In the genomic region with DNA sequence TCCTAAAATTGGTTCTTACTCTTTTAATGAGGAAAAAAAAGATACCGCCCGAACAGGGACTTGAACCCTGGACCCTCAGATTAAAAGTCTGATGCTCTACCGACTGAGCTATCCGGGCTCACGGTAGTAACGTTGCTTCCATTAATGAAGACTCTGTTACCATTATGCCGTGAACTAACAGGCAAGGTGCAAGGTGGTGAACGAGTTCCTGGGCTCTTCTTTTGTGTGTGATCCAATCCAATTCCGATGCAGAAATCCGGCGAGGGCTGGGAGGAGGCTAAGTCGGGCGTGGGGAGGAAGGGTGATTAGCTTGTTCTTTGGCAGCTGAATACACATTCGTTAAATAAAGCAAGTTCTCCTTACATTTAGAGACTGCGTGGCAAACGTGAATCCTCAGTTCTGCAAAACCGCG, we compare ENCODE assay signal across 1 cellular context.
TF ChIP-seq lines count a peak whose summit lies in the region.

No MANE protein-coding gene starts in this region.

TF ChIP-seq in HepG2, 621 proteins besides CTCF, POLR2A, EP300 and RAD21 (continued from another document and continues in another):
- TF ChIP-seq, protein P1, sequence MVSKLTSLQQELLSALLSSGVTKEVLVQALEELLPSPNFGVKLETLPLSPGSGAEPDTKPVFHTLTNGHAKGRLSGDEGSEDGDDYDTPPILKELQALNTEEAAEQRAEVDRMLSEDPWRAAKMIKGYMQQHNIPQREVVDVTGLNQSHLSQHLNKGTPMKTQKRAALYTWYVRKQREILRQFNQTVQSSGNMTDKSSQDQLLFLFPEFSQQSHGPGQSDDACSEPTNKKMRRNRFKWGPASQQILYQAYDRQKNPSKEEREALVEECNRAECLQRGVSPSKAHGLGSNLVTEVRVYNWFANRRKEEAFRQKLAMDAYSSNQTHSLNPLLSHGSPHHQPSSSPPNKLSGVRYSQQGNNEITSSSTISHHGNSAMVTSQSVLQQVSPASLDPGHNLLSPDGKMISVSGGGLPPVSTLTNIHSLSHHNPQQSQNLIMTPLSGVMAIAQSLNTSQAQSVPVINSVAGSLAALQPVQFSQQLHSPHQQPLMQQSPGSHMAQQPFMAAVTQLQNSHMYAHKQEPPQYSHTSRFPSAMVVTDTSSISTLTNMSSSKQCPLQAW (CRISPR knock-in tag; IDR thresholded peaks at IDR 0.05), result no peak
- TF ChIP-seq ZFAT (CRISPR knock-in tag; conservative IDR thresholded peaks at IDR 0.05), result no peak
- TF ChIP-seq PHF8 (CRISPR knock-in tag; IDR thresholded peaks at IDR 0.05), result peak; percentile 35
- TF ChIP-seq PHF20 (CRISPR knock-in tag; IDR thresholded peaks at IDR 0.05), result no peak
- 0 out of 2 replicates have a peak, but pooled peaks have one; percentile 25 for TF ChIP-seq ZNF607 (CRISPR knock-in tag; IDR thresholded peaks at IDR 0.05; ENCODE audit: borderline replicate concordance)
- TF ChIP-seq SRSF4 (IDR thresholded peaks at IDR 0.05; ENCODE audit: low read depth, low read length, poor library complexity, severe bottlenecking), result no peak
- TF ChIP-seq ZNF296 (CRISPR knock-in tag; conservative IDR thresholded peaks at IDR 0.05), result no peak
- TF ChIP-seq KDM1A (CRISPR knock-in tag; IDR thresholded peaks at IDR 0.05), result no peak
- TF ChIP-seq ZNF343 (CRISPR knock-in tag; IDR thresholded peaks at IDR 0.05), result no peak
- TF ChIP-seq CREB1 (IDR thresholded peaks at IDR 0.05), result no peak
- peak; percentile 32; the same call in 1 of the 2 replicates for TF ChIP-seq CREB1 (CRISPR knock-in tag; IDR thresholded peaks at IDR 0.05)
- TF ChIP-seq ZNF263 (CRISPR knock-in tag; IDR thresholded peaks at IDR 0.05), result peak; percentile 48; the same call in 1 of the 2 replicates
- TF ChIP-seq CBX2 (IDR thresholded peaks at IDR 0.05; ENCODE audit: low read depth, low read length), result no peak
- TF ChIP-seq CBX2 (CRISPR knock-in tag; IDR thresholded peaks at IDR 0.05; ENCODE audit: low read depth), result no peak
- TF ChIP-seq, protein P2, sequence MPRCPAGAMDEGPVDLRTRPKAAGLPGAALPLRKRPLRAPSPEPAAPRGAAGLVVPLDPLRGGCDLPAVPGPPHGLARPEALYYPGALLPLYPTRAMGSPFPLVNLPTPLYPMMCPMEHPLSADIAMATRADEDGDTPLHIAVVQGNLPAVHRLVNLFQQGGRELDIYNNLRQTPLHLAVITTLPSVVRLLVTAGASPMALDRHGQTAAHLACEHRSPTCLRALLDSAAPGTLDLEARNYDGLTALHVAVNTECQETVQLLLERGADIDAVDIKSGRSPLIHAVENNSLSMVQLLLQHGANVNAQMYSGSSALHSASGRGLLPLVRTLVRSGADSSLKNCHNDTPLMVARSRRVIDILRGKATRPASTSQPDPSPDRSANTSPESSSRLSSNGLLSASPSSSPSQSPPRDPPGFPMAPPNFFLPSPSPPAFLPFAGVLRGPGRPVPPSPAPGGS (CRISPR knock-in tag; IDR thresholded peaks at IDR 0.05), result 0 out of 2 replicates have a peak, but pooled peaks have one; percentile 15
- TF ChIP-seq FOXA3 (CRISPR knock-in tag; IDR thresholded peaks at IDR 0.05), result peak; percentile 6; the same call in 1 of the 2 replicates
- no peak for TF ChIP-seq ARNT (IDR thresholded peaks at IDR 0.05)
- TF ChIP-seq, protein P3, sequence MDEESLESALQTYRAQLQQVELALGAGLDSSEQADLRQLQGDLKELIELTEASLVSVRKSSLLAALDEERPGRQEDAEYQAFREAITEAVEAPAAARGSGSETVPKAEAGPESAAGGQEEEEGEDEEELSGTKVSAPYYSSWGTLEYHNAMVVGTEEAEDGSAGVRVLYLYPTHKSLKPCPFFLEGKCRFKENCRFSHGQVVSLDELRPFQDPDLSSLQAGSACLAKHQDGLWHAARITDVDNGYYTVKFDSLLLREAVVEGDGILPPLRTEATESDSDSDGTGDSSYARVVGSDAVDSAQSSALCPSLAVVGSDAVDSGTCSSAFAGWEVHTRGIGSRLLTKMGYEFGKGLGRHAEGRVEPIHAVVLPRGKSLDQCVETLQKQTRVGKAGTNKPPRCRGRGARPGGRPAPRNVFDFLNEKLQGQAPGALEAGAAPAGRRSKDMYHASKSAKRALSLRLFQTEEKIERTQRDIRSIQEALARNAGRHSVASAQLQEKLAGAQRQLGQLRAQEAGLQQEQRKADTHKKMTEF (CRISPR knock-in tag; IDR thresholded peaks at IDR 0.05), result peak; percentile 41; the same call in 1 of the 2 replicates
- no peak for TF ChIP-seq ATF1 (CRISPR knock-in tag; IDR thresholded peaks at IDR 0.05)
- TF ChIP-seq ZBTB3 (CRISPR knock-in tag; IDR thresholded peaks at IDR 0.05; ENCODE audit: borderline replicate concordance, low read depth), result no peak
- TF ChIP-seq PHF21A (CRISPR knock-in tag; IDR thresholded peaks at IDR 0.05), result peak; percentile 44; the same call in 1 of the 2 replicates
- TF ChIP-seq SMAD9 (CRISPR knock-in tag; IDR thresholded peaks at IDR 0.05), result 0 out of 2 replicates have a peak, but pooled peaks have one; percentile 60
- no peak for TF ChIP-seq MLXIP (CRISPR knock-in tag; IDR thresholded peaks at IDR 0.05; ENCODE audit: borderline replicate concordance)
- TF ChIP-seq FOXO4 (CRISPR knock-in tag; conservative IDR thresholded peaks at IDR 0.05), result no peak
- peak; percentile 11; the same call in 1 of the 2 replicates for TF ChIP-seq KLF6 (CRISPR knock-in tag; IDR thresholded peaks at IDR 0.05)
- TF ChIP-seq HOXA9 (CRISPR knock-in tag; IDR thresholded peaks at IDR 0.05; ENCODE audit: borderline replicate concordance), result no peak
- 0 out of 2 replicates have a peak, but pooled peaks have one; percentile 66 for TF ChIP-seq KAT7 (CRISPR knock-in tag; IDR thresholded peaks at IDR 0.05; ENCODE audit: borderline replicate concordance)
- TF ChIP-seq, protein P4, sequence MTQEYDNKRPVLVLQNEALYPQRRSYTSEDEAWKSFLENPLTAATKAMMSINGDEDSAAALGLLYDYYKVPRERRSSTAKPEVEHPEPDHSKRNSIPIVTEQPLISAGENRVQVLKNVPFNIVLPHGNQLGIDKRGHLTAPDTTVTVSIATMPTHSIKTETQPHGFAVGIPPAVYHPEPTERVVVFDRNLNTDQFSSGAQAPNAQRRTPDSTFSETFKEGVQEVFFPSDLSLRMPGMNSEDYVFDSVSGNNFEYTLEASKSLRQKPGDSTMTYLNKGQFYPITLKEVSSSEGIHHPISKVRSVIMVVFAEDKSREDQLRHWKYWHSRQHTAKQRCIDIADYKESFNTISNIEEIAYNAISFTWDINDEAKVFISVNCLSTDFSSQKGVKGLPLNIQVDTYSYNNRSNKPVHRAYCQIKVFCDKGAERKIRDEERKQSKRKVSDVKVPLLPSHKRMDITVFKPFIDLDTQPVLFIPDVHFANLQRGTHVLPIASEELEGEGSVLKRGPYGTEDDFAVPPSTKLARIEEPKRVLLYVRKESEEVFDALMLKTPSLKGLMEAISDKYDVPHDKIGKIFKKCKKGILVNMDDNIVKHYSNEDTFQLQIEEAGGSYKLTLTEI (CRISPR knock-in tag; conservative IDR thresholded peaks at IDR 0.05), result no peak
- TF ChIP-seq, protein P5, sequence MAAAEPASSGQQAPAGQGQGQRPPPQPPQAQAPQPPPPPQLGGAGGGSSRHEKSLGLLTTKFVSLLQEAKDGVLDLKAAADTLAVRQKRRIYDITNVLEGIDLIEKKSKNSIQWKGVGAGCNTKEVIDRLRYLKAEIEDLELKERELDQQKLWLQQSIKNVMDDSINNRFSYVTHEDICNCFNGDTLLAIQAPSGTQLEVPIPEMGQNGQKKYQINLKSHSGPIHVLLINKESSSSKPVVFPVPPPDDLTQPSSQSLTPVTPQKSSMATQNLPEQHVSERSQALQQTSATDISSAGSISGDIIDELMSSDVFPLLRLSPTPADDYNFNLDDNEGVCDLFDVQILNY (CRISPR knock-in tag; conservative IDR thresholded peaks at IDR 0.05), result no peak
- TF ChIP-seq, protein P6, sequence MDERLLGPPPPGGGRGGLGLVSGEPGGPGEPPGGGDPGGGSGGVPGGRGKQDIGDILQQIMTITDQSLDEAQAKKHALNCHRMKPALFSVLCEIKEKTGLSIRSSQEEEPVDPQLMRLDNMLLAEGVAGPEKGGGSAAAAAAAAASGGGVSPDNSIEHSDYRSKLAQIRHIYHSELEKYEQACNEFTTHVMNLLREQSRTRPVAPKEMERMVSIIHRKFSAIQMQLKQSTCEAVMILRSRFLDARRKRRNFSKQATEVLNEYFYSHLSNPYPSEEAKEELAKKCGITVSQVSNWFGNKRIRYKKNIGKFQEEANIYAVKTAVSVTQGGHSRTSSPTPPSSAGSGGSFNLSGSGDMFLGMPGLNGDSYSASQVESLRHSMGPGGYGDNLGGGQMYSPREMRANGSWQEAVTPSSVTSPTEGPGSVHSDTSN (CRISPR knock-in tag; IDR thresholded peaks at IDR 0.05), result 0 out of 2 replicates have a peak, but pooled peaks have one; percentile 27
- TF ChIP-seq SAFB2 (CRISPR knock-in tag; IDR thresholded peaks at IDR 0.05; ENCODE audit: borderline replicate concordance, low read depth), result no peak
- TF ChIP-seq, protein P7, sequence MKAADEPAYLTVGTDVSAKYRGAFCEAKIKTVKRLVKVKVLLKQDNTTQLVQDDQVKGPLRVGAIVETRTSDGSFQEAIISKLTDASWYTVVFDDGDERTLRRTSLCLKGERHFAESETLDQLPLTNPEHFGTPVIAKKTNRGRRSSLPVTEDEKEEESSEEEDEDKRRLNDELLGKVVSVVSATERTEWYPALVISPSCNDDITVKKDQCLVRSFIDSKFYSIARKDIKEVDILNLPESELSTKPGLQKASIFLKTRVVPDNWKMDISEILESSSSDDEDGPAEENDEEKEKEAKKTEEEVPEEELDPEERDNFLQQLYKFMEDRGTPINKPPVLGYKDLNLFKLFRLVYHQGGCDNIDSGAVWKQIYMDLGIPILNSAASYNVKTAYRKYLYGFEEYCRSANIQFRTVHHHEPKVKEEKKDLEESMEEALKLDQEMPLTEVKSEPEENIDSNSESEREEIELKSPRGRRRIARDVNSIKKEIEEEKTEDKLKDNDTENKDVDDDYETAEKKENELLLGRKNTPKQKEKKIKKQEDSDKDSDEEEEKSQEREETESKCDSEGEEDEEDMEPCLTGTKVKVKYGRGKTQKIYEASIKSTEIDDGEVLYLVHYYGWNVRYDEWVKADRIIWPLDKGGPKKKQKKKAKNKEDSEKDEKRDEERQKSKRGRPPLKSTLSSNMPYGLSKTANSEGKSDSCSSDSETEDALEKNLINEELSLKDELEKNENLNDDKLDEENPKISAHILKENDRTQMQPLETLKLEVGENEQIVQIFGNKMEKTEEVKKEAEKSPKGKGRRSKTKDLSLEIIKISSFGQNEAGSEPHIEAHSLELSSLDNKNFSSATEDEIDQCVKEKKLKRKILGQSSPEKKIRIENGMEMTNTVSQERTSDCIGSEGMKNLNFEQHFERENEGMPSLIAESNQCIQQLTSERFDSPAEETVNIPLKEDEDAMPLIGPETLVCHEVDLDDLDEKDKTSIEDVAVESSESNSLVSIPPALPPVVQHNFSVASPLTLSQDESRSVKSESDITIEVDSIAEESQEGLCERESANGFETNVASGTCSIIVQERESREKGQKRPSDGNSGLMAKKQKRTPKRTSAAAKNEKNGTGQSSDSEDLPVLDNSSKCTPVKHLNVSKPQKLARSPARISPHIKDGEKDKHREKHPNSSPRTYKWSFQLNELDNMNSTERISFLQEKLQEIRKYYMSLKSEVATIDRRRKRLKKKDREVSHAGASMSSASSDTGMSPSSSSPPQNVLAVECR (CRISPR knock-in tag; IDR thresholded peaks at IDR 0.05; ENCODE audit: borderline replicate concordance), result no peak
- TF ChIP-seq FOSL2 (CRISPR knock-in tag; IDR thresholded peaks at IDR 0.05), result peak; percentile 17; the same call in 1 of the 2 replicates
- TF ChIP-seq SOX6 (IDR thresholded peaks at IDR 0.05), result no peak
- TF ChIP-seq SOX6 (CRISPR knock-in tag; IDR thresholded peaks at IDR 0.05), result peak; percentile 43; the same call in 1 of the 2 replicates
- no peak for TF ChIP-seq ZNF672 (CRISPR knock-in tag; IDR thresholded peaks at IDR 0.05)
- TF ChIP-seq ZKSCAN1 (IDR thresholded peaks at IDR 0.05; ENCODE audit: low read length), result peak; percentile 44; the same call in 1 of the 2 replicates
- no peak for TF ChIP-seq ZNF749 (CRISPR knock-in tag; IDR thresholded peaks at IDR 0.05; ENCODE audit: borderline replicate concordance)
- TF ChIP-seq ATAD3A (CRISPR knock-in tag; IDR thresholded peaks at IDR 0.05), result no peak
- no peak for TF ChIP-seq ZNF274 (CRISPR knock-in tag; IDR thresholded peaks at IDR 0.05)
- no peak for TF ChIP-seq HNRNPUL1 (IDR thresholded peaks at IDR 0.05; ENCODE audit: low read depth, low read length)
- TF ChIP-seq SPEN (CRISPR knock-in tag; IDR thresholded peaks at IDR 0.05; ENCODE audit: low read depth), result no peak
- TF ChIP-seq KLF13 (CRISPR knock-in tag; IDR thresholded peaks at IDR 0.05), result no peak
- no peak for TF ChIP-seq ZFP62 (CRISPR knock-in tag; IDR thresholded peaks at IDR 0.05)
- no peak; the same call in 1 of the 2 replicates for TF ChIP-seq GABPB1 (CRISPR knock-in tag; IDR thresholded peaks at IDR 0.05)
- TF ChIP-seq ZFP36L2 (CRISPR knock-in tag; IDR thresholded peaks at IDR 0.05), result no peak
